In the genomic region with DNA sequence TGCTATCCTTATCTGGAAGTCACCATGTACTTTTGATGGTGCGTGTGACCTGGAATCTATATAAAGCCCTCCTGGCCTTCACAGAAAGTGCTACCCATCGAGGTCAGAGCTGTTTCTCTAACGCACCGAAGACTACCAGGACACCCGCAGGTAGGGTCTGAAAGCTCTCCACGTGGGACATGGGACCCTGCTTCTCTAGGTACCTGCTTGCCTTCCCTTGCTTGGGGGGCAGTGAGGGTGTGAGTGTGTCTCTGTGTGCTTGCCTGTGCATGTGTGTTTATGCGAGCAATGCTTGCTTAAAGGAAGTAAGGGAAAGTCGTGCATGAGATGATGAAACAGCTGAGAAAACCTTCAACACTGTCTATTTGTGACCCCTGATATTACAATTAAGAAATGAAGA, we compare ENCODE assay signal across 27 cellular contexts.
"Had no signal": no experiment of that assay in that cellular context is flagged by ENCODE, and none has a peak within 500 bp of the region (broad histone marks: within the 10 kb centered on the region; RNA-seq: fewer than 3 reads in every experiment).

No MANE protein-coding gene starts in this region.

- H3K4me1 Mint-ChIP-seq: immature natural killer cell; naive B cell; natural killer cell; nephron progenitor cell; stimulated activated memory B cell treated with anti-CD40 and anti-IgM and Interleukin-4, amounts not matched to agents 10 μg/mL and 1 μg/mL and 100 μg/mL, for 72 hours had no signal

- H3K27ac Mint-ChIP-seq: immature natural killer cell; mesothelial cell of epicardium; naive B cell; natural killer cell; nephron progenitor cell; stimulated activated memory B cell treated with anti-CD40 and anti-IgM and Interleukin-4, amounts not matched to agents 10 μg/mL and 1 μg/mL and 100 μg/mL, for 72 hours had no signal

- H3K36me3 ChIP-seq: left lung, right lobe of liver, stomach, thyroid gland, transverse colon, upper lobe of right lung had no signal

- H3K27ac ChIP-seq: left lung, parathyroid adenoma, psoas muscle, right lobe of liver, stomach, testis, thyroid gland, transverse colon, upper lobe of right lung had no signal

- H2AFZ ChIP-seq: parathyroid adenoma had no signal

- H3K9me3 ChIP-seq: left lung, psoas muscle, right lobe of liver, stomach, testis, thyroid gland, transverse colon, upper lobe of right lung had no signal

- DNase-seq: hypothalamus; immature natural killer cell; kidney; left colon; left lung; mesendoderm; naive B cell; natural killer cell; nephron progenitor cell; nucleus accumbens; psoas muscle; right lobe of liver; stimulated activated CD4-positive, alpha-beta T cell treated with anti-CD3 and anti-CD28 coated beads, Interleukin-1b, Interleukin-23, amount 100 ng/mL, for 48 hours; stimulated activated CD4-positive, alpha-beta T cell treated with anti-CD3 and anti-CD28 coated beads, Interleukin-2, amount 100 ng/mL, for 48 hours; stimulated activated CD4-positive, alpha-beta T cell treated with anti-CD3 and anti-CD28 coated beads, Interleukin-4, amount 100 ng/mL, for 4 hours; stimulated activated CD8-positive, alpha-beta memory T cell treated with anti-CD3 and anti-CD28 coated beads, Interleukin-4, amount 100 ng/mL, for 48 hours; stimulated activated naive CD8-positive, alpha-beta T cell treated with anti-CD3 and anti-CD28 coated beads, Interleukin-15, Interleukin-2, amounts not matched to agents 100 U/mL and 50 U/mL, for 24 hours; stomach; testis; thyroid gland; transverse colon; upper lobe of right lung had no signal

- H3K36me3 Mint-ChIP-seq: immature natural killer cell; naive B cell; natural killer cell; stimulated activated memory B cell treated with anti-CD40 and anti-IgM and Interleukin-4, amounts not matched to agents 10 μg/mL and 1 μg/mL and 100 μg/mL, for 72 hours had no signal

- H3K4me3 Mint-ChIP-seq: immature natural killer cell; mesothelial cell of epicardium; naive B cell; natural killer cell; nephron progenitor cell; stimulated activated memory B cell treated with anti-CD40 and anti-IgM and Interleukin-4, amounts not matched to agents 10 μg/mL and 1 μg/mL and 100 μg/mL, for 72 hours had no signal

- H3K4me3 ChIP-seq: left lung, lung, psoas muscle, right lobe of liver, smooth muscle cell, stomach, testis, thyroid gland, transverse colon, upper lobe of right lung had no signal

- H3K4me1 ChIP-seq: parathyroid adenoma, psoas muscle, testis, upper lobe of right lung had no signal

- H3K27me3 ChIP-seq: right lobe of liver, stomach, testis, thyroid gland, transverse colon, upper lobe of right lung had no signal

- ATAC-seq: left colon; left lung; natural killer cell; psoas muscle; right lobe of liver; stimulated activated memory B cell treated with anti-CD40 and anti-IgM and Interleukin-4, amounts not matched to agents 10 μg/mL and 1 μg/mL and 100 μg/mL, for 72 hours; stimulated activated naive CD8-positive, alpha-beta T cell treated with anti-CD3 and anti-CD28 coated beads, Interleukin-15, Interleukin-2, amounts not matched to agents 100 U/mL and 50 U/mL, for 24 hours; upper lobe of right lung had no signal

- H3K4me2 ChIP-seq: smooth muscle cell had no signal

- H3K9me3 Mint-ChIP-seq: immature natural killer cell, natural killer cell had no signal

- H3K9ac ChIP-seq: parathyroid adenoma had no signal
